8 cellular contexts compared by ENCODE assay signal in genomic region chr19:40601061-40601973, GRCh38. TPM values are rescaled to one million over a fixed set of nuclear protein-coding genes. Genes with fewer than 3 reads are reported as not detected.
DNase-seq lines count a peak whose midpoint lies in the region; ATAC-seq and TF ChIP-seq lines count a peak whose summit lies in the region.

Gene LTBP4, plus strand, starts transcription at chr19:40601369. Its CDS starts 19 bp downstream, at chr19:40601388.

- peak within 1 kb of the TSS; percentile 35; the same call in 1 of the 2 replicates for H3K56ac ChIP-seq in IMR-90 (ENCODE audit: extremely low read depth, insufficient read depth, low read length)

- H4K91ac ChIP-seq in IMR-90 (ENCODE audit: insufficient read depth, low read depth, low read length), result peak within 1 kb of the TSS; percentile 64

- H3K27ac Mint-ChIP-seq in CD8-positive, alpha-beta memory T cell, result peak within 1 kb of the TSS in 4 of 8 donors; percentile 24 to 93 (median 60)
- H3K27ac Mint-ChIP-seq in activated naive CD4-positive, alpha-beta T cell treated with anti-CD3 and anti-CD28 coated beads, Interleukin-2, amount 10 ng/mL, durations not matched to agents 7 days and 5 days, result peak within 1 kb of the TSS; percentile 2

- H3K27ac ChIP-seq in CD8-positive, alpha-beta memory T cell (ENCODE audit: low read depth, low read length), result peak within 1 kb of the TSS; percentile 28
- H3K27ac ChIP-seq in IMR-90 (ENCODE audit: insufficient read depth, low read length) (peak within 1 kb of the TSS; percentile 96), psoas muscle (peak within 1 kb of the TSS; percentile 5)

- DNase-seq in CD8-positive, alpha-beta memory T cell, result peak in 3 of 5 donors; percentile 19 to 68 (median 44)
- DNase-seq in IMR-90 (no peak), left cardiac atrium (peak; percentile 70), psoas muscle (peak; percentile 62 to 78), globus pallidus (ENCODE audit: low spot score) (no peak), HPDE6-E6E7 (ENCODE audit: extremely low spot score) (no peak)
- peak; percentile 52 for DNase-seq in activated naive CD4-positive, alpha-beta T cell treated with anti-CD3 and anti-CD28 coated beads, Interleukin-2, amount 10 ng/mL, durations not matched to agents 7 days and 5 days

- H3K4ac ChIP-seq in IMR-90 (ENCODE audit: low read depth, low read length), result peak within 1 kb of the TSS; percentile 88

- ATAC-seq in IMR-90 (ENCODE audit: low read depth) (peak; percentile 2), left cardiac atrium (peak in 1 of 2 donors; percentile 0), psoas muscle (no peak), HG03460 (IDR thresholded peaks at IDR 0.05; ENCODE audit: unreplicated experiment) (no peak)

- H3K9me1 ChIP-seq in IMR-90 (ENCODE audit: insufficient read depth, low read length), result peaks cover 16% of the 10 kb centered on the region

- H4K20me1 ChIP-seq in IMR-90 (ENCODE audit: insufficient read depth, low read length), result peaks cover 9% of the 10 kb centered on the region; the same call in 1 of the 2 replicates

- TF ChIP-seq CTCF in IMR-90 (conservative IDR thresholded peaks at IDR 0.05; ENCODE audit: low read depth, low read length) (0 out of 2 replicates have a peak, but pooled peaks have one; percentile 20), psoas muscle (IDR thresholded peaks at IDR 0.05) (peak; percentile 4)

- H3K36me3 Mint-ChIP-seq in CD8-positive, alpha-beta memory T cell, result peaks cover 0 to 3% (median 0%) of the 10 kb centered on the region in 3 donors
- H3K36me3 Mint-ChIP-seq in activated naive CD4-positive, alpha-beta T cell treated with anti-CD3 and anti-CD28 coated beads, Interleukin-2, amount 10 ng/mL, durations not matched to agents 7 days and 5 days, result no peaks in the 10 kb centered on the region

- 5% methylated on average over 36 of the region's 87 CpGs; no CpG with 5 or more reads in 1 of the 2 experiments for WGBS in IMR-90 (ENCODE audit: extremely low coverage in 2 of 2, insufficient read length in 1 of 2), 2 experiments
- WGBS in psoas muscle, 3 donors, result 0 to 1% (median 0%) methylated on average over 47 to 76 of the region's 87 CpGs

- peaks cover 56 to 81% (median 67%) of the 10 kb centered on the region in 3 donors for H3K4me1 Mint-ChIP-seq in CD8-positive, alpha-beta memory T cell
- H3K4me1 Mint-ChIP-seq in activated naive CD4-positive, alpha-beta T cell treated with anti-CD3 and anti-CD28 coated beads, Interleukin-2, amount 10 ng/mL, durations not matched to agents 7 days and 5 days, result peaks cover 77% of the 10 kb centered on the region

- TF ChIP-seq RAD21 in IMR-90 (IDR thresholded peaks at IDR 0.05; ENCODE audit: low read length), result no peak

- H2AK9ac ChIP-seq in IMR-90 (replicated peaks; ENCODE audit: low read depth, low read length, poor library complexity), result peak within 1 kb of the TSS; percentile 93

- H2BK15ac ChIP-seq in IMR-90 (ENCODE audit: low read depth, low read length), result 0 out of 3 replicates have a peak within 1 kb of the TSS, but pooled peaks have one; percentile 86

- peak within 1 kb of the TSS; percentile 43 for H4K5ac ChIP-seq in IMR-90 (ENCODE audit: low read depth, low read length)

- peak within 1 kb of the TSS; percentile 66 for H2BK120ac ChIP-seq in IMR-90 (ENCODE audit: low read depth, low read length)

- peak within 1 kb of the TSS; percentile 78 for H3K4me2 ChIP-seq in IMR-90 (ENCODE audit: low read depth, low read length)

- H3K18ac ChIP-seq in IMR-90 (ENCODE audit: low read depth, low read length), result peak within 1 kb of the TSS; percentile 26; the same call in 1 of the 2 replicates

- peaks cover 0 to 24% of the 10 kb centered on the region in 2 experiments; a peak in 3 of 4 replicates for H3K79me1 ChIP-seq in IMR-90 (ENCODE audit: low read depth in 1 of 2, low read length in 2 of 2)

- CTCF ChIA-PET in CD8-positive, alpha-beta memory T cell (lab: Charles Lee), result interaction anchor here (1.2 to 10.1 kb wide), 8 partner anchors 9 to 296 kb away, joined by 3 to 98 read pairs (median 6); no protein-coding TSS in a partner anchor
- CTCF ChIA-PET in IMR-90 (lab: Yijun Ruan, JAX), result interaction anchor here (0.7 to 1.5 kb wide), 3 partner anchors 12 to 60 kb away, joined by 3 to 5 read pairs (median 4); no protein-coding TSS in a partner anchor
- CTCF ChIA-PET in activated naive CD4-positive, alpha-beta T cell treated with anti-CD3 and anti-CD28 coated beads, Interleukin-2, amount 10 ng/mL, durations not matched to agents 7 days and 5 days (lab: Charles Lee), result interaction anchor here (0.7 to 3.5 kb wide), 7 partner anchors 31 to 296 kb away, joined by 3 to 19 read pairs (median 3); partner anchors contain the start of gene BLVRB

- H2BK5ac ChIP-seq in IMR-90 (ENCODE audit: low read depth, low read length, poor library complexity, severe bottlenecking), result no peak within 1 kb of the TSS

- peak within 1 kb of the TSS; percentile 32 for H3K4me3 ChIP-seq in CD8-positive, alpha-beta memory T cell (ENCODE audit: low read length)
- H3K4me3 ChIP-seq in IMR-90 (ENCODE audit: insufficient read depth, low read depth, low read length), result peak within 1 kb of the TSS; percentile 62
- peak within 1 kb of the TSS; percentile 67 for H3K4me3 ChIP-seq in psoas muscle

- H3K27me3 Mint-ChIP-seq in CD8-positive, alpha-beta memory T cell, result peaks cover 35 to 37% of the 10 kb centered on the region in 2 donors
- H3K27me3 Mint-ChIP-seq in activated naive CD4-positive, alpha-beta T cell treated with anti-CD3 and anti-CD28 coated beads, Interleukin-2, amount 10 ng/mL, durations not matched to agents 7 days and 5 days, result peaks cover 79% of the 10 kb centered on the region

- H3K9me3 Mint-ChIP-seq in CD8-positive, alpha-beta memory T cell, result no peaks in the 10 kb centered on the region
- H3K9me3 Mint-ChIP-seq in activated naive CD4-positive, alpha-beta T cell treated with anti-CD3 and anti-CD28 coated beads, Interleukin-2, amount 10 ng/mL, durations not matched to agents 7 days and 5 days, result no peaks in the 10 kb centered on the region

- H3K27me3 ChIP-seq in CD8-positive, alpha-beta memory T cell (ENCODE audit: insufficient read depth, low read length, poor library complexity, severe bottlenecking), result peaks cover 42% of the 10 kb centered on the region
- no peaks in the 10 kb centered on the region for H3K27me3 ChIP-seq in IMR-90 (ENCODE audit: control insufficient read depth, insufficient read depth, low read length)
- H3K27me3 ChIP-seq in psoas muscle (ENCODE audit: insufficient read depth in 3 of 3, low read length in 2 of 3), result peaks cover 0 to 43% (median 11%) of the 10 kb centered on the region in 3 donors

- no peak within 1 kb of the TSS for H2BK20ac ChIP-seq in IMR-90 (ENCODE audit: low read depth, low read length)

- BruUV-seq in IMR-90 (replicated peaks; lab: Mats Ljungman, UMichigan), result no TSS peak

- no peaks in the 10 kb centered on the region for H3K9me3 ChIP-seq in CD8-positive, alpha-beta memory T cell (ENCODE audit: low read length)
- H3K9me3 ChIP-seq in IMR-90 (ENCODE audit: control insufficient read depth, insufficient read depth, low read length), result no peaks in the 10 kb centered on the region
- no peaks in the 10 kb centered on the region for H3K9me3 ChIP-seq in psoas muscle

- dilution Hi-C loops in IMR-90 (cut with HindIII; ENCODE audit: low sequenced_read_pairs, unreplicated experiment), result no loop called here

- in situ Hi-C loops in IMR-90 (cut with MboI; ENCODE audit: low sequenced_read_pairs), result loop anchor here (10.0 kb wide), 1 partner anchor 297 kb away; no protein-coding TSS in a partner anchor

- TF ChIP-seq POLR2A in IMR-90 (IDR thresholded peaks at IDR 0.05; ENCODE audit: low read depth, low read length), result no peak

- peak within 1 kb of the TSS; percentile 93 for H2AK5ac ChIP-seq in IMR-90 (ENCODE audit: low read depth, low read length)

- peak within 1 kb of the TSS; percentile 75 for H3K23ac ChIP-seq in IMR-90 (ENCODE audit: low read depth, low read length)

- intact Hi-C loops in IMR-90 (cut with micrococcal nuclease), result no loop called here
- intact Hi-C loops in left cardiac atrium (cut with DNase I), result loop anchor here in 1 of 2 donors (5.0 kb wide), 1 partner anchor 134 kb away; the partner anchor contains the start of genes BLVRB and SPTBN4
- intact Hi-C loops in psoas muscle (cut with DNase I), result loop anchor here in 1 of 2 donors (5.0 kb wide), 1 partner anchor 74 kb away; no protein-coding TSS in a partner anchor

- H2AFZ ChIP-seq in IMR-90 (replicated peaks; ENCODE audit: low read length, poor library complexity), result peak within 1 kb of the TSS; percentile 91

- peak within 1 kb of the TSS; percentile 46 to 61; a peak in 3 of 4 replicates for H4K8ac ChIP-seq in IMR-90 (ENCODE audit: low read depth in 2 of 2, low read length in 2 of 2)

- POLR2A ChIA-PET in CD8-positive, alpha-beta memory T cell (lab: Charles Lee), result no interaction called here
- POLR2A ChIA-PET in IMR-90 (lab: Charles Lee; ENCODE audit: unreplicated experiment), result no interaction called here

- peak within 1 kb of the TSS; percentile 78 for H3K9ac ChIP-seq in IMR-90 (ENCODE audit: low read depth, low read length)

- H3K4me3 Mint-ChIP-seq in CD8-positive, alpha-beta memory T cell, result peak within 1 kb of the TSS; percentile 53 to 90 (median 71)
- peak within 1 kb of the TSS; percentile 36 for H3K4me3 Mint-ChIP-seq in activated naive CD4-positive, alpha-beta T cell treated with anti-CD3 and anti-CD28 coated beads, Interleukin-2, amount 10 ng/mL, durations not matched to agents 7 days and 5 days

- peak within 1 kb of the TSS; percentile 86 for H3K14ac ChIP-seq in IMR-90 (replicated peaks; ENCODE audit: low read depth, low read length)

- H3K36me3 ChIP-seq in CD8-positive, alpha-beta memory T cell (ENCODE audit: insufficient read depth, low read length), result no peaks in the 10 kb centered on the region
- peaks cover 4% of the 10 kb centered on the region; the same call in 1 of the 2 replicates for H3K36me3 ChIP-seq in IMR-90 (ENCODE audit: control insufficient read depth, insufficient read depth, low read length)
- no peaks in the 10 kb centered on the region for H3K36me3 ChIP-seq in psoas muscle (ENCODE audit: insufficient read depth in 1 of 2, low read depth in 1 of 2)

- peaks cover 72% of the 10 kb centered on the region for H3K4me1 ChIP-seq in CD8-positive, alpha-beta memory T cell (ENCODE audit: insufficient read depth, low read length)
- H3K4me1 ChIP-seq in IMR-90 (ENCODE audit: control insufficient read depth, insufficient read depth, low read length) (peaks cover 22% of the 10 kb centered on the region), psoas muscle (peaks cover 45% of the 10 kb centered on the region)

TF ChIP-seq in IMR-90, 13 proteins besides CTCF, POLR2A, EP300 and RAD21:
- TF ChIP-seq MAZ (IDR thresholded peaks at IDR 0.05; ENCODE audit: borderline replicate concordance, low read depth, low read length) (peak; percentile 35; the same call in 1 of the 2 replicates), BHLHE40 (IDR thresholded peaks at IDR 0.05; ENCODE audit: low read depth, low read length) (no peak)

RNA-seq across cellular contexts. Expression of gene LTBP4, which starts in this region (rescaled TPM):
- total RNA-seq in CD8-positive, alpha-beta memory T cell, result 100 to 1,000 TPM; 103 to 111 TPM
- polyA plus RNA-seq in CD8-positive, alpha-beta memory T cell, result 40.0 TPM
- total RNA-seq in IMR-90 (2012; rRNA removed), result 4.4 and 14.7 TPM in 2 replicates
- polyA plus RNA-seq in IMR-90 (2012; rRNA removed), result 61.6 and 70.3 TPM in 2 replicates
- polyA plus RNA-seq in IMR-90 (2012; cell fraction: cytosol; rRNA removed), result 121 and 133 TPM in 2 replicates
- 202 and 477 TPM in 2 replicates for polyA plus RNA-seq in IMR-90 (2012; cell fraction: nucleus; rRNA removed; ENCODE audit: low replicate concordance)
- total RNA-seq in left cardiac atrium, result 100 to 1,000 TPM; 272 to 361 TPM
- 10 to 100 TPM; 24.1 to 55.8 (median 44.0) TPM for total RNA-seq in psoas muscle
- 10 to 100 TPM; 16.0 to 23.8 (median 20.6) TPM for polyA plus RNA-seq in psoas muscle

Comparison
In these comparisons a context has a peak if more than half of its experiments do, and no peak if none do; other contexts are left out.
1. DNase-seq: peak in CD8-positive, alpha-beta memory T cell (3 of 5), activated naive CD4-positive, alpha-beta T cell treated with anti-CD3 and anti-CD28 coated beads, Interleukin-2, amount 10 ng/mL, durations not matched to agents 7 days and 5 days (single experiment), left cardiac atrium (single experiment) and psoas muscle (2 of 2); none in IMR-90 (single experiment), globus pallidus (single experiment) and HPDE6-E6E7 (single experiment).
2. H3K27ac ChIP-seq: peak in every context shown above with its lines; median percentile 96 in IMR-90; 28 in CD8-positive, alpha-beta memory T cell; 5 in psoas muscle.
3. Peak in every context shown above with its lines, with median percentiles within 50 percentile points of each other: H3K4me3 ChIP-seq.